In the genomic region with DNA sequence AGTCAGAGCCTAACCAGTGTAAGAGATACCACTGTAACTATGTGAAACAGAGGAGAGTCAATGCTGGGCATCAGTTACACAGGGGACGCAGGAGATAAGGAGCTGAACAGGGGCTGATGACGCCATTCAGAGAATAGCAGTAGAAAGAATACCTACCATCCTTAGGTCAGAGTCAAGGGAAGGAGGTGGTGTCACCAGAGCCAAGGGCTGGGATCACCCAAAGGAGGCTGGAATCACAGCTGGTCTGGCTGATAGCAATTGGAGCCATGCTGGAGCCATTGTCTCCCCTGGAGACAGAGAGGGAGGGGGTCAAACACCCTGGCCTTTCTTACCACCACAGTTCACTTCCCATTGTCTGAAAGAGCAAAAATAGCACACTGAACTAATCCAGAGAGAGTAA, we compare ENCODE assay signal across 24 cellular contexts. TPM values are rescaled to one million over a fixed set of nuclear protein-coding genes. Genes with fewer than 3 reads are reported as not detected.
DNase-seq lines count a peak whose midpoint lies in the region; ATAC-seq, FAIRE-seq and TF ChIP-seq lines count a peak whose summit lies in the region.
"Had no signal": no experiment of that assay in that cellular context is flagged by ENCODE, and none has a peak within 500 bp of the region (broad histone marks: within the 10 kb centered on the region; RNA-seq: fewer than 3 reads in every experiment).

No MANE protein-coding gene starts in this region.

- no peak overlapping the region for H3K14ac ChIP-seq in H1 (ENCODE audit: insufficient read length)

- no peaks in the 10 kb centered on the region for H3K79me1 ChIP-seq in H1 (ENCODE audit: low read depth, low read length)

- no peak overlapping the region for H3K18ac ChIP-seq in H1 (ENCODE audit: extremely low read depth, low read length)

- CTCF ChIA-PET in H1 (lab: Charles Lee; ENCODE audit: partially characterized antibody), result interaction anchor here (1.0 to 2.3 kb wide), 8 partner anchors 9 to 334 kb away, joined by 3 to 9 read pairs (median 4); no protein-coding TSS in a partner anchor

- H3K56ac ChIP-seq in H1 (replicated peaks; ENCODE audit: insufficient read length, low read depth, low read length), result no peak overlapping the region

- no peak overlapping the region for H2BK5ac ChIP-seq in H1 (ENCODE audit: low read depth, low read length)

- no peak overlapping the region; a peak in 1 of 7 replicates for H3K9ac ChIP-seq in H1 (replicated peaks in 1 of 4; ENCODE audit: extremely low read depth in 1 of 4, low read depth in 3 of 4, low read length in 3 of 4)
- H3K9ac ChIP-seq: BLaER1 had no signal

- H3K4ac ChIP-seq in H1 (replicated peaks; ENCODE audit: insufficient read length, low read depth, low read length), result no peak overlapping the region

- H2AK5ac ChIP-seq in H1 (ENCODE audit: low read depth, low read length), result no peak overlapping the region

- POLR2A ChIA-PET in H1 (lab: Charles Lee; ENCODE audit: partially characterized antibody), result no interaction called here

- no peak overlapping the region for H4K8ac ChIP-seq in H1 (ENCODE audit: extremely low read depth, insufficient read depth, low read length)

- H3K4me2 ChIP-seq in H1 (ENCODE audit: insufficient read depth in 1 of 2, low read depth in 2 of 2, low read length in 2 of 2), result no peak overlapping the region
- H3K4me2 ChIP-seq: BLaER1 had no signal

- H2BK120ac ChIP-seq in H1 (replicated peaks; ENCODE audit: low read depth, low read length), result no peak overlapping the region

- DNase-seq in activated effector memory CD4-positive, alpha-beta T cell treated with anti-CD3 and anti-CD28 coated beads, Interleukin-2, amount 50 U/mL, for 16 hours, result peak; percentile 14
- no peak for DNase-seq in activated effector memory CD4-positive, alpha-beta T cell treated with Interleukin-2 at 50 U/mL for 16 hours
- DNase-seq in H1 (ENCODE audit: low read depth in 1 of 2, low spot score in 2 of 2) (no peak), spleen (peak; percentile 13), COLO668 (lab: John Stamatoyannopoulos, UW; ENCODE audit: unreplicated experiment) (no peak)
- DNase-seq: ACHN; CD4-positive, alpha-beta T cell; DMS153; MV-4-11; NCI-H1105 treated with DMSO at 0.1 percent for 48 hours; NCI-H1694 treated with DMSO at 0.1 percent for 48 hours; NCI-H2081 treated with DMSO at 0.1 percent for 48 hours; NCI-H2171 treated with DMSO at 0.1 percent for 48 hours; NCI-H524 treated with DMSO at 0.1 percent for 48 hours; Right ventricle myocardium superior had no signal

- H4K5ac ChIP-seq in H1 (ENCODE audit: insufficient read length, low read depth, low read length), result no peak overlapping the region

- H3K23me2 ChIP-seq in H1 (ENCODE audit: low read depth, low read length), result no peaks in the 10 kb centered on the region

- no peak for FAIRE-seq in H1 (lab: Jason Lieb, UNC)
- FAIRE-seq: G401.6, GM12892 had no signal

- no peak for ATAC-seq in HG02870 (IDR thresholded peaks at IDR 0.05; ENCODE audit: unreplicated experiment)
- ATAC-seq in HG03196 (IDR thresholded peaks at IDR 0.05; ENCODE audit: unreplicated experiment), result no peak

- peak overlapping the region; percentile 63; the same call in 1 of the 2 replicates for H2AFZ ChIP-seq in H1 (ENCODE audit: low read length)

- no peak overlapping the region for H3K23ac ChIP-seq in H1 (ENCODE audit: insufficient read length)

- no peaks in the 10 kb centered on the region for H3K79me2 ChIP-seq in H1 (ENCODE audit: control insufficient read depth in 1 of 2, insufficient read depth in 2 of 2, low read length in 2 of 2)

- H3K4me3 ChIP-seq in H1 (ENCODE audit: extremely low read depth in 1 of 4, insufficient read depth in 2 of 4, low read depth in 3 of 4, low read length in 4 of 4) (no peak overlapping the region), mesodermal cell (ENCODE audit: extremely low read depth, insufficient read depth, low read length, poor library complexity, severe bottlenecking) (no peak overlapping the region), spleen (no peak overlapping the region)
- H3K4me3 ChIP-seq: BLaER1 had no signal

- H2BK15ac ChIP-seq in H1 (ENCODE audit: low read length), result peak overlapping the region; percentile 65; the same call in 1 of the 2 replicates

- no peak for TF ChIP-seq EP300 in H1 (IDR thresholded peaks at IDR 0.05; ENCODE audit: borderline replicate concordance in 1 of 2, low read depth in 2 of 2, low read length in 2 of 2)

- H3K27ac ChIP-seq in H1 (ENCODE audit: low read depth, low read length) (no peak overlapping the region), mesodermal cell (ENCODE audit: low read depth, low read length, severe bottlenecking) (peak overlapping the region; percentile 24), spleen (no peak overlapping the region)
- H3K27ac ChIP-seq: 22Rv1, BLaER1 had no signal

- no peak for TF ChIP-seq RAD21 in H1 (IDR thresholded peaks at IDR 0.05 in 1 of 2, conservative IDR thresholded peaks at IDR 0.05 in 1 of 2; ENCODE audit: low read depth in 2 of 2, low read length in 2 of 2)

- H3K9me3 ChIP-seq in H1 (ENCODE audit: insufficient read depth in 2 of 2, low read depth in 1 of 2, low read length in 1 of 2) (no peaks in the 10 kb centered on the region), mesodermal cell (ENCODE audit: control insufficient read depth, low read length) (peaks cover 3% of the 10 kb centered on the region), spleen (no peaks in the 10 kb centered on the region)
- H3K9me3 ChIP-seq: BLaER1 had no signal

- 100% methylated on average over 2 of the region's 2 CpGs; no CpG with 5 or more reads in 1 of the 2 experiments for WGBS in H1 (ENCODE audit: extremely low coverage in 1 of 2, insufficient coverage in 1 of 2, insufficient read length in 1 of 2, insufficient replicate concordance in 2 of 2, low coverage in 1 of 2, low lambda C conversion rate in 2 of 2, missing lambda C conversion rate in 1 of 2), 2 experiments
- 83 to 93% methylated on average over 1 to 2 of the region's 2 CpGs for WGBS in mesodermal cell (ENCODE audit: insufficient coverage in 2 of 2), 2 experiments
- 78 to 98% (median 94%) methylated on average over 2 of the region's 2 CpGs for WGBS in spleen, 5 donors

- TF ChIP-seq CTCF in H1 (IDR thresholded peaks at IDR 0.05; ENCODE audit: control extremely low read depth in 1 of 3, insufficient read depth in 1 of 3, low read depth in 1 of 3, low read length in 3 of 3), result no peak
- TF ChIP-seq CTCF in spleen (IDR thresholded peaks at IDR 0.05 in 8 of 11, conservative IDR thresholded peaks at IDR 0.05 in 3 of 11), result no peak

- no peaks in the 10 kb centered on the region for H3K27me3 ChIP-seq in H1 (replicated peaks in 1 of 4; ENCODE audit: control insufficient read depth in 3 of 4, extremely low read depth in 1 of 4, insufficient read depth in 3 of 4, low read length in 3 of 4)
- H3K27me3 ChIP-seq in spleen (replicated peaks in 1 of 7), result peaks cover 0 to 5% (median 0%) of the 10 kb centered on the region in 7 donors
- H3K27me3 ChIP-seq: BLaER1 had no signal

- no peak overlapping the region for H2BK12ac ChIP-seq in H1 (ENCODE audit: low read depth, low read length)

- H2BK20ac ChIP-seq in H1 (ENCODE audit: low read length), result 0 out of 2 replicates have a peak overlapping the region, but pooled peaks have one; percentile 16

- H4K20me1 ChIP-seq in H1 (replicated peaks in 1 of 2; ENCODE audit: control insufficient read depth in 1 of 2, insufficient read depth in 2 of 2, low read length in 2 of 2), result no peaks in the 10 kb centered on the region
- H4K20me1 ChIP-seq: BLaER1 had no signal

- H3K4me1 ChIP-seq in H1 (replicated peaks in 1 of 4; ENCODE audit: control insufficient read depth in 3 of 4, insufficient read depth in 4 of 4, low read length in 3 of 4), result peaks cover 3 to 13% (median 8%) of the 10 kb centered on the region in 4 experiments; a peak in 5 of 7 replicates
- H3K4me1 ChIP-seq in mesodermal cell (ENCODE audit: control insufficient read depth, insufficient read depth, low read length, poor library complexity, severe bottlenecking), result peaks cover 6% of the 10 kb centered on the region
- no peaks in the 10 kb centered on the region for H3K4me1 ChIP-seq in spleen
- H3K4me1 ChIP-seq: BLaER1 had no signal

- TF ChIP-seq POLR2A in H1 (IDR thresholded peaks at IDR 0.05; ENCODE audit: control extremely low read depth in 1 of 2, low read depth in 2 of 2, low read length in 2 of 2), result no peak
- TF ChIP-seq POLR2A in spleen (IDR thresholded peaks at IDR 0.05), result no peak

- no peak overlapping the region for H4K91ac ChIP-seq in H1 (replicated peaks; ENCODE audit: insufficient read length, low read length)

- intact Hi-C loops in spleen (cut with DNase I; ENCODE audit: low total_unique reads), result no loop called here

- H3K36me3 ChIP-seq in H1 (ENCODE audit: control insufficient read depth in 2 of 4, insufficient read depth in 4 of 4, low read length in 3 of 4), result no peaks in the 10 kb centered on the region
- no peaks in the 10 kb centered on the region for H3K36me3 ChIP-seq in mesodermal cell (ENCODE audit: control insufficient read depth, insufficient read depth, low read length)
- H3K36me3 ChIP-seq in spleen, result no peaks in the 10 kb centered on the region
- H3K36me3 ChIP-seq: BLaER1 had no signal

RNA-seq across cellular contexts. Expression of gene RPL17, which starts 32.1 kb away (rescaled TPM):
- total RNA-seq in H1 (2021; fragmentation: NEBNext Ultra II Directional; extraction: Animal tissue kit (Norgen Biotek cat#: 25700)), result 2,692 and 2,707 TPM in 2 replicates
- polyA plus RNA-seq in H1 (2011; rRNA removed), result 2,550 and 4,330 TPM in 2 replicates
- 4,763 TPM for polyA plus RNA-seq in H1 (2011; cell fraction: cytosol; rRNA removed)
- polyA plus RNA-seq in H1 (2011; cell fraction: nucleus; rRNA removed), result 1,813 TPM
- 3,622 to 5,232 TPM (median 4,180 TPM) in 4 replicates for polyA plus RNA-seq in H1 (2012, experiment 1 of 2)
- polyA plus RNA-seq in H1 (2012, experiment 2 of 2), result 1,892 TPM
- polyA plus RNA-seq in H1 (2013, experiment 1 of 2), result 4,430 TPM
- polyA plus RNA-seq in H1 (2013, experiment 2 of 2), result 4,563 TPM
- 1,374 and 2,105 TPM in 2 replicates for polyA minus RNA-seq in H1 (2011; rRNA and poly(A)+ RNA removed)
- 674 TPM for polyA minus RNA-seq in H1 (2011; cell fraction: cytosol; rRNA and poly(A)+ RNA removed)
- 1,076 TPM for polyA minus RNA-seq in H1 (2011; cell fraction: nucleus; rRNA and poly(A)+ RNA removed)
- polyA plus RNA-seq in mesodermal cell (2013, experiment 1 of 2), result 2,750 TPM
- polyA plus RNA-seq in mesodermal cell (2013, experiment 2 of 2), result 2,934 TPM
- total RNA-seq in spleen, result 1,000 to 10,000 TPM; 1,238 to 2,185 (median 1,486) TPM
- 1,000 to 10,000 TPM; 4,194 to 5,056 (median 4,968) TPM for polyA plus RNA-seq in spleen

RNA-seq across cellular contexts. Expression of gene C18orf32, which starts 37.3 kb away (rescaled TPM):
- total RNA-seq in H1 (2021; fragmentation: NEBNext Ultra II Directional; extraction: Animal tissue kit (Norgen Biotek cat#: 25700)), result 20.1 and 22.9 TPM in 2 replicates
- polyA plus RNA-seq in H1 (2011; rRNA removed), result 14.9 and 17.3 TPM in 2 replicates
- 21.1 TPM for polyA plus RNA-seq in H1 (2011; cell fraction: cytosol; rRNA removed)
- 11.5 TPM for polyA plus RNA-seq in H1 (2011; cell fraction: nucleus; rRNA removed)
- polyA plus RNA-seq in H1 (2012, experiment 1 of 2), result 5.7 to 9.1 TPM (median 8.2 TPM) in 4 replicates
- polyA plus RNA-seq in H1 (2012, experiment 2 of 2), result 17.5 TPM
- polyA plus RNA-seq in H1 (2013, experiment 1 of 2), result 39.6 TPM
- polyA plus RNA-seq in H1 (2013, experiment 2 of 2), result 42.4 TPM
- polyA minus RNA-seq in H1 (2011; rRNA and poly(A)+ RNA removed), result 1.1 and 1.7 TPM in 2 replicates
- polyA minus RNA-seq in H1 (2011; cell fraction: cytosol; rRNA and poly(A)+ RNA removed), result 8.6 TPM
- polyA minus RNA-seq in H1 (2011; cell fraction: nucleus; rRNA and poly(A)+ RNA removed), result 6.0 TPM
- 37.7 TPM for polyA plus RNA-seq in mesodermal cell (2013, experiment 1 of 2)
- 45.8 TPM for polyA plus RNA-seq in mesodermal cell (2013, experiment 2 of 2)
- 10 to 100 TPM; 33.3 to 46.0 (median 40.1) TPM for total RNA-seq in spleen
- 10 to 100 TPM; 40.6 to 66.7 (median 65.5) TPM for polyA plus RNA-seq in spleen

RNA-seq across cellular contexts. Expression of gene LIPG, which starts 37.5 kb away (rescaled TPM):
- total RNA-seq in H1 (2021; fragmentation: NEBNext Ultra II Directional; extraction: Animal tissue kit (Norgen Biotek cat#: 25700)), result 9.8 and 11.8 TPM in 2 replicates
- 8.3 and 9.2 TPM in 2 replicates for polyA plus RNA-seq in H1 (2011; rRNA removed)
- polyA plus RNA-seq in H1 (2011; cell fraction: cytosol; rRNA removed), result 9.2 TPM
- 12.6 TPM for polyA plus RNA-seq in H1 (2011; cell fraction: nucleus; rRNA removed)
- polyA plus RNA-seq in H1 (2012, experiment 1 of 2), result 9.5 to 11.9 TPM (median 9.9 TPM) in 4 replicates
- polyA plus RNA-seq in H1 (2012, experiment 2 of 2), result 2.6 TPM
- polyA plus RNA-seq in H1 (2013, experiment 1 of 2), result 11.7 TPM
- 13.4 TPM for polyA plus RNA-seq in H1 (2013, experiment 2 of 2)
- 21.1 and 36.4 TPM in 2 replicates for polyA minus RNA-seq in H1 (2011; rRNA and poly(A)+ RNA removed)
- polyA minus RNA-seq in H1 (2011; cell fraction: cytosol; rRNA and poly(A)+ RNA removed), result 8.1 TPM
- 14.5 TPM for polyA minus RNA-seq in H1 (2011; cell fraction: nucleus; rRNA and poly(A)+ RNA removed)
- 219 TPM for polyA plus RNA-seq in mesodermal cell (2013, experiment 1 of 2)
- 193 TPM for polyA plus RNA-seq in mesodermal cell (2013, experiment 2 of 2)
- 1 to 10 TPM in 2 of 7 donors, under 1 TPM in 2, not detected in 3; 0.35 to 2.7 (median 1.2) TPM for total RNA-seq in spleen
- under 1 TPM; 0.11 to 0.24 (median 0.22) TPM for polyA plus RNA-seq in spleen
- total RNA-seq: CD4-positive, alpha-beta T cell; OCI-LY7; SK-MEL-5 had no signal

Comparison
In these comparisons a context has a peak if more than half of its experiments do, and no peak if none do; other contexts are left out.
1. DNase-seq: peak in activated effector memory CD4-positive, alpha-beta T cell treated with anti-CD3 and anti-CD28 coated beads, Interleukin-2, amount 50 U/mL, for 16 hours (single experiment) and spleen (single experiment); none in activated effector memory CD4-positive, alpha-beta T cell treated with Interleukin-2 at 50 U/mL for 16 hours (single experiment), H1 (0 of 2) and COLO668 (single experiment).